In genomic region chr9:113375057-113376023, GRCh38 we compare ENCODE assay signal across 10 cellular contexts. TPM values are rescaled to one million over a fixed set of nuclear protein-coding genes. Genes with fewer than 3 reads are reported as not detected.
DNase-seq lines count a peak whose midpoint lies in the region; ATAC-seq, FAIRE-seq and TF ChIP-seq lines count a peak whose summit lies in the region.
"Had no signal": no experiment of that assay in that cellular context is flagged by ENCODE, and none has a peak within 500 bp of the region (broad histone marks: within the 10 kb centered on the region; RNA-seq: fewer than 3 reads in every experiment).

No MANE protein-coding gene starts in this region.

- H3K4ac ChIP-seq in trophoblast cell (ENCODE audit: low read depth, low read length), result peak overlapping the region; percentile 77

- no peak overlapping the region for H2BK120ac ChIP-seq in trophoblast cell (ENCODE audit: insufficient read depth, low read length, poor library complexity)

- H3K4me2 ChIP-seq in trophoblast cell (ENCODE audit: low read length), result peak overlapping the region; percentile 33

- peaks cover 14 to 21% of the 10 kb centered on the region in 2 experiments for H3K4me1 ChIP-seq in trophoblast cell (ENCODE audit: control insufficient read depth in 1 of 2, insufficient read depth in 2 of 2, low read length in 2 of 2)
- H3K4me1 ChIP-seq in SJCRH30, result no peaks in the 10 kb centered on the region

- no peak overlapping the region for H2AFZ ChIP-seq in trophoblast cell (ENCODE audit: insufficient read depth, low read length, poor library complexity)

- H4K8ac ChIP-seq in trophoblast cell (ENCODE audit: low read depth, low read length), result no peak overlapping the region

- ATAC-seq in HG02571 (IDR thresholded peaks at IDR 0.05; ENCODE audit: unreplicated experiment), result no peak

- H3K27me3 ChIP-seq in trophoblast cell (ENCODE audit: insufficient read depth, low read length) (no peaks in the 10 kb centered on the region), SJCRH30 (no peaks in the 10 kb centered on the region; the same call in 1 of the 2 replicates)

- no peak overlapping the region for H2AK5ac ChIP-seq in trophoblast cell (ENCODE audit: low read length)

- no peak for FAIRE-seq in GM12892 (lab: Jason Lieb, UNC)

- H3K14ac ChIP-seq in trophoblast cell (ENCODE audit: low read length), result no peak overlapping the region

- DNase-seq in GM12865 (ENCODE audit: low read depth) (no peak), RWPE1 (ENCODE audit: low spot score) (no peak), epithelial cell of esophagus (ENCODE audit: low read depth) (peak; percentile 47), trophoblast cell (no peak), GM12892 (ENCODE audit: insufficient read length) (no peak), NCI-H2196 (lab: John Stamatoyannopoulos, UW; ENCODE audit: unreplicated experiment) (no peak), SJCRH30 (no peak)
- DNase-seq: WERI-Rb-1 had no signal

- CTCF ChIA-PET in RWPE1 (lab: Yijun Ruan, JAX), result interaction anchor here (0.6 to 0.7 kb wide), 3 partner anchors 30 to 99 kb away, joined by 3 to 5 read pairs (median 3); no protein-coding TSS in a partner anchor

- peaks cover 17 to 26% of the 10 kb centered on the region in 2 experiments for H3K36me3 ChIP-seq in trophoblast cell (ENCODE audit: control insufficient read depth in 1 of 2, insufficient read depth in 2 of 2, low read length in 2 of 2)
- H3K36me3 ChIP-seq in SJCRH30, result no peaks in the 10 kb centered on the region

- POLR2A ChIA-PET in RWPE1 (lab: Yijun Ruan, JAX; ENCODE audit: low non-redundant PET), result interaction anchor here (2.0 kb wide), 1 partner anchor 35 kb away, joined by 20 read pairs; the partner anchor contains the start of gene POLE3

- TF ChIP-seq CTCF in GM12865 (IDR thresholded peaks at IDR 0.05; ENCODE audit: insufficient read depth, low read depth, low read length, missing control alignments) (no peak), RWPE1 (conservative IDR thresholded peaks at IDR 0.05; ENCODE audit: low read depth) (no peak), epithelial cell of esophagus (IDR thresholded peaks at IDR 0.05; ENCODE audit: insufficient read depth, low read depth, low read length, missing control alignments) (no peak)

- WGBS in trophoblast cell (ENCODE audit: extremely low coverage, insufficient coverage, insufficient read length), result no CpG with 5 or more reads among the region's 6 CpGs

- H3K9me3 ChIP-seq in trophoblast cell (ENCODE audit: insufficient read depth, low read depth, low read length) (no peaks in the 10 kb centered on the region), SJCRH30 (replicated peaks) (no peaks in the 10 kb centered on the region)

- H3K79me1 ChIP-seq in trophoblast cell (ENCODE audit: low read length), result peaks cover 10% of the 10 kb centered on the region

- peak overlapping the region; percentile 81; the same call in 1 of the 2 replicates for H3K27ac ChIP-seq in RWPE1
- H3K27ac ChIP-seq in trophoblast cell (ENCODE audit: low read depth, low read length), result no peak overlapping the region
- H3K27ac ChIP-seq in SJCRH30, result no peak overlapping the region
- H3K27ac ChIP-seq: WERI-Rb-1 had no signal

- peak overlapping the region; percentile 3 for H3K18ac ChIP-seq in trophoblast cell (ENCODE audit: low read length)

- TF ChIP-seq POLR2A in GM12892 (IDR thresholded peaks at IDR 0.05; ENCODE audit: low read depth, low read length), result no peak

- H4K91ac ChIP-seq in trophoblast cell (ENCODE audit: low read depth, low read length), result no peak overlapping the region

- H3K79me2 ChIP-seq in trophoblast cell (ENCODE audit: control insufficient read depth, insufficient read depth, low read length, poor library complexity), result peaks cover 8% of the 10 kb centered on the region

- no peak overlapping the region for H3K9ac ChIP-seq in trophoblast cell (ENCODE audit: low read length)

- peak overlapping the region; percentile 84 for H3K4me3 ChIP-seq in GM12865 (ENCODE audit: low read depth, low read length)
- peak overlapping the region; percentile 87 for H3K4me3 ChIP-seq in epithelial cell of esophagus (ENCODE audit: low read length)
- no peak overlapping the region for H3K4me3 ChIP-seq in trophoblast cell (ENCODE audit: low read depth, low read length)
- no peak overlapping the region for H3K4me3 ChIP-seq in SJCRH30

- H2BK5ac ChIP-seq in trophoblast cell (ENCODE audit: low read depth, low read length, poor library complexity), result no peak overlapping the region

- H4K12ac ChIP-seq in trophoblast cell (ENCODE audit: low read depth, low read length), result no peak overlapping the region

- H2BK12ac ChIP-seq in trophoblast cell (ENCODE audit: low read length), result no peak overlapping the region

- no peak overlapping the region for H3K23ac ChIP-seq in trophoblast cell (ENCODE audit: low read length)

RNA-seq across cellular contexts. Expression of gene HDHD3, which starts 1.4 kb away (rescaled TPM):
- 31.3 and 34.8 TPM in 2 replicates for polyA plus RNA-seq in trophoblast cell (2013)
- 11.8 TPM for polyA plus RNA-seq in GM12892 (2012; ENCODE audit: missing spikeins)
- total RNA-seq in SJCRH30 (2014; rRNA removed; shearing (Covaris generic)), result 3.8 and 4.6 TPM in 2 replicates

RNA-seq across cellular contexts. Expression of gene ALAD, which starts 25.7 kb away (rescaled TPM):
- polyA plus RNA-seq in trophoblast cell (2013), result 34.6 and 36.2 TPM in 2 replicates
- polyA plus RNA-seq in GM12892 (2012; ENCODE audit: missing spikeins), result 15.1 TPM
- total RNA-seq in SJCRH30 (2014; rRNA removed; shearing (Covaris generic)), result 9.0 and 13.3 TPM in 2 replicates

RNA-seq across cellular contexts. Expression of gene BSPRY, which starts 26.0 kb away (rescaled TPM):
- 1.9 and 2.1 TPM in 2 replicates for polyA plus RNA-seq in trophoblast cell (2013)
- polyA plus RNA-seq in GM12892 (2012; ENCODE audit: missing spikeins), result 1.4 TPM
- 0.10 and 0.15 TPM in 2 replicates for total RNA-seq in SJCRH30 (2014; rRNA removed; shearing (Covaris generic))
- total RNA-seq: HT1080 had no signal

RNA-seq across cellular contexts. Expression of gene POLE3, which starts 35.1 kb away (rescaled TPM):
- 36.7 and 38.0 TPM in 2 replicates for polyA plus RNA-seq in trophoblast cell (2013)
- polyA plus RNA-seq in GM12892 (2012; ENCODE audit: missing spikeins), result 36.8 TPM
- 152 and 157 TPM in 2 replicates for total RNA-seq in SJCRH30 (2014; rRNA removed; shearing (Covaris generic))

RNA-seq across cellular contexts. Expression of gene C9orf43, which starts 35.2 kb away (rescaled TPM):
- polyA plus RNA-seq in trophoblast cell (2013), result 0.36 and 0.41 TPM in 2 replicates
- 1.1 TPM for polyA plus RNA-seq in GM12892 (2012; ENCODE audit: missing spikeins)
- total RNA-seq in SJCRH30 (2014; rRNA removed; shearing (Covaris generic)), result 0.69 and 0.96 TPM in 2 replicates

Comparison
In these comparisons a context has a peak if more than half of its experiments do, and no peak if none do; other contexts are left out.
1. H3K4me3 ChIP-seq: peak in GM12865 (single experiment) and epithelial cell of esophagus (single experiment); none in trophoblast cell (single experiment) and SJCRH30 (single experiment).